Comparison of ENCODE assay signal across 2 cellular contexts in the genomic region with DNA sequence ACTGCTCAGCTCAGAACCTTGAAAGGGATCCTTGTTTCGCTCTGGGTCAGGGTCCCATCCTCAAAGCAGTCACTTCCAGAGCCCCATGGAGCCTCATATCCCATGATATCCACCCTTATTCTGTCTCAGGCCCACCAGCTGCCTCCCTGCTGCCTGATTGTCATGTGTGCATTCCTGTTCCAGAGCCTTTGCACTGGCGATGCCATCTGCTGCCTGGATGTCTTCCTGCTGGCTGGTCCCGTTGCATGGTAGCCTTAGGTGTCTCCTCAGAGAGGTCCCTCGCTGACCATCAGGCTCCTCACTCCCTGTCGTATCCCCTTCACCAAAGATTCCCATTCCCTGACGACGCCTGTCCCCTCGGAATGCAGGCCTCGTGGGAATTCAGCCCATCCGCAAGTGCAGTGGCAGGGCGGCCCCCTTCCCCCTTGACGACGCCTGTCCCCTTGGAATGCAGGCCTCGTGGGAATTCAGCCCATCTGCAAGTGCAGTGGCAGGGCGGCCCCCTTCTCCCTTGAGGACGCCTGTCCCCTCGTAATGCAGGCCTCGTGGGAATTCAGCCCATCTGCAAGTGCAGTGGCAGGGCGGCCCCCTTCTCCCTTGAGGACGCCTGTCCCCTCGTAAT. TPM values are rescaled to one million over a fixed set of nuclear protein-coding genes. Genes with fewer than 3 reads are reported as not detected.
"Had no signal": no experiment of that assay in that cellular context is flagged by ENCODE, and none has a peak within 500 bp of the region (broad histone marks: within the 10 kb centered on the region; RNA-seq: fewer than 3 reads in every experiment).

No MANE protein-coding gene starts in this region.

RNA-seq across cellular contexts. Expression of a gene that starts 6.1 kb away (rescaled TPM):
- total RNA-seq: activated CD4-positive, alpha-beta memory T cell treated with anti-CD3 and anti-CD28 coated beads for 36 hours had no signal
- polyA plus RNA-seq: keratinocyte had no signal
